In genomic region chr4:125421547-125421946, GRCh38 we compare ENCODE assay signal across 27 cellular contexts.
"Had no signal": no experiment of that assay in that cellular context is flagged by ENCODE, and none has a peak within 500 bp of the region (broad histone marks: within the 10 kb centered on the region; RNA-seq: fewer than 3 reads in every experiment).

No MANE protein-coding gene starts in this region.

- H3K27me3 Mint-ChIP-seq: activated B cell treated with CpG ODN at 0.5 μM for 24 hours; activated CD8-positive, alpha-beta memory T cell treated with anti-CD3 and anti-CD28 coated beads, Interleukin-2, amount 10 ng/mL, durations not matched to agents 7 days and 5 days; activated naive CD4-positive, alpha-beta T cell treated with anti-CD3 and anti-CD28 coated beads, Interleukin-2, amount 50 U/mL, for 24 hours; activated naive CD8-positive, alpha-beta T cell treated with anti-CD3 and anti-CD28 coated beads, Interleukin-2, amount 50 U/mL, for 24 hours; effector memory CD8-positive, alpha-beta T cell; naive thymus-derived CD8-positive, alpha-beta T cell had no signal

- DNase-seq: activated B cell treated with CpG ODN at 0.5 μM for 24 hours; activated CD8-positive, alpha-beta memory T cell treated with anti-CD3 and anti-CD28 coated beads, Interleukin-2, amount 10 ng/mL, durations not matched to agents 7 days and 5 days; activated CD8-positive, alpha-beta T cell treated with anti-CD3 and anti-CD28 coated beads, Interleukin-2, amount 10 ng/mL, durations not matched to agents 7 days and 5 days; activated naive CD8-positive, alpha-beta T cell treated with anti-CD3 and anti-CD28 coated beads, Interleukin-2, amount 50 U/mL, for 24 hours; activated T-cell treated with anti-CD3 and anti-CD28 coated beads, Interleukin-2, amount 50 U/mL, for 48 hours; colonic mucosa; effector memory CD8-positive, alpha-beta T cell; foreskin melanocyte; islet precursor cell; left ventricle myocardium inferior; midbrain; naive thymus-derived CD8-positive, alpha-beta T cell; occipital lobe; psoas muscle; stimulated activated CD4-positive, alpha-beta T cell treated with anti-CD3 and anti-CD28 coated beads, Interleukin-15, amount 100 ng/mL, for 24 hours; stimulated activated CD4-positive, alpha-beta T cell treated with anti-CD3 and anti-CD28 coated beads, Interleukin-2, amount 100 ng/mL, for 24 hours; stimulated activated naive CD4-positive, alpha-beta T cell; T-helper 9 cell; tibial artery; upper lobe of right lung had no signal

- H3K4me2 ChIP-seq: neural progenitor cell had no signal

- H3K9me3 Mint-ChIP-seq: T-helper 1 cell treated with Interleukin-12 subunit alpha and Interleukin-12 subunit beta and Interleukin-4 antibody, amounts not matched to agents 30 μg/mL and 1 μg/mL, for 36 hours had no signal

- H3K4me1 ChIP-seq: colonic mucosa, neural progenitor cell, psoas muscle, suprapubic skin, upper lobe of right lung had no signal

- H3K9ac ChIP-seq: neural progenitor cell, parathyroid adenoma had no signal

- H3K4me3 ChIP-seq: colonic mucosa, left ventricle myocardium inferior, neural progenitor cell, psoas muscle, right atrium auricular region, suprapubic skin, tibial artery, upper lobe of right lung had no signal

- H2AFZ ChIP-seq: neural progenitor cell, parathyroid adenoma had no signal

- H3K4me1 Mint-ChIP-seq: activated B cell treated with CpG ODN at 0.5 μM for 24 hours; activated CD8-positive, alpha-beta memory T cell treated with anti-CD3 and anti-CD28 coated beads, Interleukin-2, amount 10 ng/mL, durations not matched to agents 7 days and 5 days; activated naive CD4-positive, alpha-beta T cell treated with anti-CD3 and anti-CD28 coated beads, Interleukin-2, amount 50 U/mL, for 24 hours; activated naive CD8-positive, alpha-beta T cell treated with anti-CD3 and anti-CD28 coated beads, Interleukin-2, amount 50 U/mL, for 24 hours; naive thymus-derived CD8-positive, alpha-beta T cell had no signal

- H3K4me3 Mint-ChIP-seq: activated B cell treated with CpG ODN at 0.5 μM for 24 hours; activated CD8-positive, alpha-beta memory T cell treated with anti-CD3 and anti-CD28 coated beads, Interleukin-2, amount 10 ng/mL, durations not matched to agents 7 days and 5 days; activated CD8-positive, alpha-beta T cell treated with anti-CD3 and anti-CD28 coated beads, Interleukin-2, amount 10 ng/mL, durations not matched to agents 7 days and 5 days; activated naive CD4-positive, alpha-beta T cell treated with anti-CD3 and anti-CD28 coated beads, Interleukin-2, amount 50 U/mL, for 24 hours; activated naive CD8-positive, alpha-beta T cell treated with anti-CD3 and anti-CD28 coated beads, Interleukin-2, amount 50 U/mL, for 24 hours; effector memory CD8-positive, alpha-beta T cell; naive thymus-derived CD8-positive, alpha-beta T cell; neural progenitor cell; T-helper 1 cell treated with Interleukin-12 subunit alpha and Interleukin-12 subunit beta and Interleukin-4 antibody, amounts not matched to agents 30 μg/mL and 1 μg/mL, for 36 hours had no signal

- H3K36me3 Mint-ChIP-seq: activated CD8-positive, alpha-beta memory T cell treated with anti-CD3 and anti-CD28 coated beads, Interleukin-2, amount 10 ng/mL, durations not matched to agents 7 days and 5 days; activated naive CD4-positive, alpha-beta T cell treated with anti-CD3 and anti-CD28 coated beads, Interleukin-2, amount 50 U/mL, for 24 hours; naive thymus-derived CD8-positive, alpha-beta T cell had no signal

- H3K79me2 ChIP-seq: parathyroid adenoma had no signal

- H3K36me3 ChIP-seq: colonic mucosa, neural progenitor cell, upper lobe of right lung had no signal

- H3K27ac Mint-ChIP-seq: activated B cell treated with CpG ODN at 0.5 μM for 24 hours; activated CD8-positive, alpha-beta memory T cell treated with anti-CD3 and anti-CD28 coated beads, Interleukin-2, amount 10 ng/mL, durations not matched to agents 7 days and 5 days; activated CD8-positive, alpha-beta T cell treated with anti-CD3 and anti-CD28 coated beads, Interleukin-2, amount 10 ng/mL, durations not matched to agents 7 days and 5 days; activated naive CD4-positive, alpha-beta T cell treated with anti-CD3 and anti-CD28 coated beads, Interleukin-2, amount 50 U/mL, for 24 hours; activated naive CD8-positive, alpha-beta T cell treated with anti-CD3 and anti-CD28 coated beads, Interleukin-2, amount 50 U/mL, for 24 hours; activated T-helper 2 cell treated with anti-CD3 and anti-CD28 coated beads, Interferon-gamma antibody, Interleukin-2, Interleukin-4, amounts not matched to agents 10 μg/mL and 5 μg/mL and 100 μg/mL, durations not matched to agents 14 hours and 24 hours and 36 hours; effector memory CD8-positive, alpha-beta T cell; naive thymus-derived CD8-positive, alpha-beta T cell; neural progenitor cell; T-helper 1 cell treated with Interleukin-12 subunit alpha and Interleukin-12 subunit beta and Interleukin-4 antibody, amounts not matched to agents 30 μg/mL and 1 μg/mL, for 36 hours had no signal

- H3K27me3 ChIP-seq: colonic mucosa, neural progenitor cell, right atrium auricular region, suprapubic skin, tibial artery, upper lobe of right lung had no signal

- H3K27ac ChIP-seq: colonic mucosa, left ventricle myocardium inferior, neural progenitor cell, parathyroid adenoma, psoas muscle, right atrium auricular region, suprapubic skin, tibial artery, upper lobe of right lung had no signal

- H3K9me3 ChIP-seq: colonic mucosa, left ventricle myocardium inferior, psoas muscle, right atrium auricular region, suprapubic skin, tibial artery, upper lobe of right lung had no signal

- ATAC-seq: activated CD8-positive, alpha-beta memory T cell treated with anti-CD3 and anti-CD28 coated beads, Interleukin-2, amount 10 ng/mL, durations not matched to agents 7 days and 5 days; activated CD8-positive, alpha-beta T cell treated with anti-CD3 and anti-CD28 coated beads, Interleukin-2, amount 10 ng/mL, durations not matched to agents 7 days and 5 days; activated naive CD8-positive, alpha-beta T cell treated with anti-CD3 and anti-CD28 coated beads, Interleukin-2, amount 50 U/mL, for 24 hours; effector memory CD8-positive, alpha-beta T cell; naive thymus-derived CD8-positive, alpha-beta T cell; psoas muscle; upper lobe of right lung had no signal
